Comparison of ENCODE assay signal across 16 cellular contexts in genomic region chr14:87411370-87411769, GRCh38.
DNase-seq lines count a peak whose midpoint lies in the region; ATAC-seq and TF ChIP-seq lines count a peak whose summit lies in the region.
"Had no signal": no experiment of that assay in that cellular context is flagged by ENCODE, and none has a peak within 500 bp of the region (broad histone marks: within the 10 kb centered on the region; RNA-seq: fewer than 3 reads in every experiment).

No MANE protein-coding gene starts in this region.

- H3K9me3 ChIP-seq in IMR-90 (ENCODE audit: control insufficient read depth, insufficient read depth, low read length) (peaks cover 2% of the 10 kb centered on the region; the same call in 1 of the 2 replicates), mesenchymal stem cell (ENCODE audit: control insufficient read depth, low read length) (no peaks in the 10 kb centered on the region)
- H3K9me3 ChIP-seq: A549, BE2C had no signal

- 25% methylated on average over 2 of the region's 3 CpGs; no CpG with 5 or more reads in 1 of the 2 experiments for WGBS in IMR-90 (ENCODE audit: extremely low coverage in 2 of 2, insufficient read length in 1 of 2), 2 experiments
- 94% methylated on average over 3 of the region's 3 CpGs for WGBS in mesenchymal stem cell

- no peak for TF ChIP-seq RAD21 in IMR-90 (IDR thresholded peaks at IDR 0.05; ENCODE audit: low read length)

- no peak overlapping the region for H4K5ac ChIP-seq in IMR-90 (ENCODE audit: low read depth, low read length)

- H2BK12ac ChIP-seq in mesenchymal stem cell (ENCODE audit: low read length in 2 of 2) = peak overlapping the region; percentile 7 to 66

- H4K8ac ChIP-seq in IMR-90 (ENCODE audit: low read depth in 2 of 2, low read length in 2 of 2) (no peak overlapping the region), mesenchymal stem cell (ENCODE audit: low read length) (peak overlapping the region; percentile 49)

- peaks cover 3% of the 10 kb centered on the region for H3K36me3 Mint-ChIP-seq in WTC11
- H3K36me3 Mint-ChIP-seq in stimulated activated naive B cell treated with anti-CD40 and anti-IgM and Interleukin-4, amounts not matched to agents 10 μg/mL and 1 μg/mL and 100 μg/mL, for 72 hours = no peaks in the 10 kb centered on the region
- H3K36me3 Mint-ChIP-seq: CD14-positive monocyte; CD8-positive, alpha-beta T cell had no signal

- H2BK15ac ChIP-seq in IMR-90 (ENCODE audit: low read depth, low read length) = no peak overlapping the region
- H2BK15ac ChIP-seq in mesenchymal stem cell (ENCODE audit: low read depth, poor library complexity, severe bottlenecking) = no peak overlapping the region

- no peak overlapping the region for H3K4ac ChIP-seq in IMR-90 (ENCODE audit: low read depth, low read length)
- no peak overlapping the region for H3K4ac ChIP-seq in mesenchymal stem cell (ENCODE audit: low read depth in 1 of 2, low read length in 2 of 2)

- no peak overlapping the region for H3K9ac ChIP-seq in IMR-90 (ENCODE audit: low read depth, low read length)
- H3K9ac ChIP-seq in mesenchymal stem cell (ENCODE audit: low read length) = no peak overlapping the region

- intact Hi-C loops in IMR-90 (cut with micrococcal nuclease) = loop anchor here (1.0 kb wide), 1 partner anchor 34 kb away; no protein-coding TSS in a partner anchor

- H3K18ac ChIP-seq in IMR-90 (ENCODE audit: low read depth, low read length) (no peak overlapping the region), mesenchymal stem cell (ENCODE audit: low read depth in 1 of 2, low read length in 2 of 2) (no peak overlapping the region)

- H3K27me3 ChIP-seq in IMR-90 (ENCODE audit: control insufficient read depth, insufficient read depth, low read length) (no peaks in the 10 kb centered on the region), mesenchymal stem cell (ENCODE audit: control insufficient read depth in 1 of 2, insufficient read depth in 1 of 2, low read length in 2 of 2) (no peaks in the 10 kb centered on the region)
- H3K27me3 ChIP-seq: BE2C had no signal

- H3K9me1 ChIP-seq in IMR-90 (ENCODE audit: insufficient read depth, low read length) = no peaks in the 10 kb centered on the region

- ATAC-seq in IMR-90 (ENCODE audit: low read depth) (no peak), WTC11 (peak; percentile 43; the same call in 1 of the 2 replicates), GM21717 (IDR thresholded peaks at IDR 0.05; ENCODE audit: unreplicated experiment) (no peak)
- no peak for ATAC-seq in stimulated activated naive B cell treated with anti-CD40 and anti-IgM and Interleukin-4, amounts not matched to agents 10 μg/mL and 1 μg/mL and 100 μg/mL, for 72 hours (replicated peaks)
- ATAC-seq: A549; CD8-positive, alpha-beta T cell had no signal

- H2BK20ac ChIP-seq in IMR-90 (ENCODE audit: low read depth, low read length) = no peak overlapping the region

- in situ Hi-C loops in IMR-90 (cut with MboI; ENCODE audit: low sequenced_read_pairs) = no loop called here

- POLR2A ChIA-PET in IMR-90 (lab: Charles Lee; ENCODE audit: unreplicated experiment) = no interaction called here
- POLR2A ChIA-PET in WTC11 (lab: Charles Lee) = interaction anchor here (0.5 kb wide), 1 partner anchor 340 kb away, joined by 3 read pairs; no protein-coding TSS in a partner anchor

- CTCF ChIA-PET in IMR-90 (lab: Yijun Ruan, JAX) = no interaction called here
- CTCF ChIA-PET in WTC11 (lab: Charles Lee) = no interaction called here

- H3K4me3 ChIP-seq in IMR-90 (ENCODE audit: insufficient read depth, low read depth, low read length) (no peak overlapping the region), mesenchymal stem cell (ENCODE audit: insufficient read depth in 1 of 2, low read depth in 1 of 2, low read length in 2 of 2) (no peak overlapping the region)
- H3K4me3 ChIP-seq: A549 had no signal

- no peaks in the 10 kb centered on the region for H3K4me1 ChIP-seq in IMR-90 (ENCODE audit: control insufficient read depth, insufficient read depth, low read length)
- H3K4me1 ChIP-seq in mesenchymal stem cell (ENCODE audit: control insufficient read depth, insufficient read depth, low read depth, low read length) = peaks cover 1% of the 10 kb centered on the region
- H3K4me1 ChIP-seq: A549, BE2C had no signal

- H3K36me3 ChIP-seq in IMR-90 (ENCODE audit: control insufficient read depth, insufficient read depth, low read length) (no peaks in the 10 kb centered on the region), mesenchymal stem cell (ENCODE audit: control insufficient read depth in 1 of 2, insufficient read depth in 2 of 2, low read depth in 1 of 2, low read length in 2 of 2) (no peaks in the 10 kb centered on the region)
- H3K36me3 ChIP-seq: BE2C had no signal

- no peaks in the 10 kb centered on the region for H4K20me1 ChIP-seq in IMR-90 (ENCODE audit: insufficient read depth, low read length)

- TF ChIP-seq POLR2A in IMR-90 (IDR thresholded peaks at IDR 0.05; ENCODE audit: low read depth, low read length) = no peak

- H3K79me1 ChIP-seq in IMR-90 (ENCODE audit: low read depth in 1 of 2, low read length in 2 of 2) (no peaks in the 10 kb centered on the region), mesenchymal stem cell (replicated peaks; ENCODE audit: low read length, poor library complexity, severe bottlenecking) (no peaks in the 10 kb centered on the region)

- H4K91ac ChIP-seq in IMR-90 (ENCODE audit: insufficient read depth, low read depth, low read length) (no peak overlapping the region), mesenchymal stem cell (ENCODE audit: low read length) (no peak overlapping the region)

- H3K56ac ChIP-seq in IMR-90 (ENCODE audit: extremely low read depth, insufficient read depth, low read length) = no peak overlapping the region

- H3K4me2 ChIP-seq in IMR-90 (ENCODE audit: low read depth, low read length) = no peak overlapping the region
- no peak overlapping the region for H3K4me2 ChIP-seq in mesenchymal stem cell (ENCODE audit: low read length, poor library complexity, severe bottlenecking)
- H3K4me2 ChIP-seq: A549 had no signal

- no peak overlapping the region for H3K27ac Mint-ChIP-seq in WTC11
- no peak overlapping the region for H3K27ac Mint-ChIP-seq in stimulated activated naive B cell treated with anti-CD40 and anti-IgM and Interleukin-4, amounts not matched to agents 10 μg/mL and 1 μg/mL and 100 μg/mL, for 72 hours
- H3K27ac Mint-ChIP-seq: CD14-positive monocyte; CD8-positive, alpha-beta T cell had no signal

- no peaks in the 10 kb centered on the region; the same call in 1 of the 2 replicates for H3K27me3 Mint-ChIP-seq in WTC11 (ENCODE audit: low read depth)
- H3K27me3 Mint-ChIP-seq in stimulated activated naive B cell treated with anti-CD40 and anti-IgM and Interleukin-4, amounts not matched to agents 10 μg/mL and 1 μg/mL and 100 μg/mL, for 72 hours = no peaks in the 10 kb centered on the region

- dilution Hi-C loops in IMR-90 (cut with HindIII; ENCODE audit: low sequenced_read_pairs, unreplicated experiment) = no loop called here

- H2BK120ac ChIP-seq in IMR-90 (ENCODE audit: low read depth, low read length) (no peak overlapping the region), mesenchymal stem cell (ENCODE audit: low read depth, low read length) (no peak overlapping the region)

- peaks cover 8% of the 10 kb centered on the region for H3K9me3 Mint-ChIP-seq in WTC11
- H3K9me3 Mint-ChIP-seq in stimulated activated naive B cell treated with anti-CD40 and anti-IgM and Interleukin-4, amounts not matched to agents 10 μg/mL and 1 μg/mL and 100 μg/mL, for 72 hours = peaks cover under 1 to 4% of the 10 kb centered on the region in 2 donors

- TF ChIP-seq CTCF in IMR-90 (conservative IDR thresholded peaks at IDR 0.05; ENCODE audit: low read depth, low read length) (no peak), WTC11 (IDR thresholded peaks at IDR 0.05) (no peak)

- H3K4me1 Mint-ChIP-seq in WTC11 = peaks cover 17% of the 10 kb centered on the region
- H3K4me1 Mint-ChIP-seq in stimulated activated naive B cell treated with anti-CD40 and anti-IgM and Interleukin-4, amounts not matched to agents 10 μg/mL and 1 μg/mL and 100 μg/mL, for 72 hours = no peaks in the 10 kb centered on the region
- H3K4me1 Mint-ChIP-seq: CD14-positive monocyte had no signal

- no peak overlapping the region for H2AK9ac ChIP-seq in IMR-90 (replicated peaks; ENCODE audit: low read depth, low read length, poor library complexity)

- DNase-seq in IMR-90 = no peak
- no peak for DNase-seq in WTC11 (ENCODE audit: low spot score)
- no peak for DNase-seq in mesenchymal stem cell
- no peak for DNase-seq in hypothalamus (lab: John Stamatoyannopoulos, UW)
- no peak for DNase-seq in stimulated activated naive B cell treated with anti-CD40 and anti-IgM and Interleukin-4, amounts not matched to agents 10 μg/mL and 1 μg/mL and 100 μg/mL, for 72 hours
- DNase-seq: BE2C; CD8-positive, alpha-beta T cell; COR-L47; DMS153; DMS79 treated with DMSO at 0.1 percent for 48 hours; EL; GDM1 had no signal

- H3K27ac ChIP-seq in IMR-90 (ENCODE audit: insufficient read depth, low read length) (no peak overlapping the region), mesenchymal stem cell (ENCODE audit: low read length, poor library complexity, severe bottlenecking) (no peak overlapping the region)
- H3K27ac ChIP-seq: A549, HL-60 had no signal

- H2AK5ac ChIP-seq in IMR-90 (ENCODE audit: low read depth, low read length) (no peak overlapping the region), mesenchymal stem cell (ENCODE audit: low read length, severe bottlenecking) (peak overlapping the region; percentile 19)

- H3K23ac ChIP-seq in IMR-90 (ENCODE audit: low read depth, low read length) = no peak overlapping the region
- H3K23ac ChIP-seq in mesenchymal stem cell (ENCODE audit: low read length in 2 of 2) = no peak overlapping the region

- H2AFZ ChIP-seq in IMR-90 (replicated peaks; ENCODE audit: low read length, poor library complexity) (peak overlapping the region; percentile 76), mesenchymal stem cell (ENCODE audit: low read depth, low read length) (no peak overlapping the region)

- no peak overlapping the region for H3K4me3 Mint-ChIP-seq in WTC11
- H3K4me3 Mint-ChIP-seq in stimulated activated naive B cell treated with anti-CD40 and anti-IgM and Interleukin-4, amounts not matched to agents 10 μg/mL and 1 μg/mL and 100 μg/mL, for 72 hours = no peak overlapping the region
- H3K4me3 Mint-ChIP-seq: CD14-positive monocyte; CD8-positive, alpha-beta T cell had no signal

- no TSS peak for BruUV-seq in IMR-90 (replicated peaks; lab: Mats Ljungman, UMichigan)

- H2BK5ac ChIP-seq in IMR-90 (ENCODE audit: low read depth, low read length, poor library complexity, severe bottlenecking) (no peak overlapping the region), mesenchymal stem cell (ENCODE audit: low read depth, low read length, poor library complexity, severe bottlenecking) (no peak overlapping the region)

- no peak overlapping the region for H3K14ac ChIP-seq in IMR-90 (replicated peaks; ENCODE audit: low read depth, low read length)
- no peak overlapping the region for H3K14ac ChIP-seq in mesenchymal stem cell (ENCODE audit: low read length in 2 of 2)

TF ChIP-seq in IMR-90, 13 proteins besides CTCF, POLR2A, EP300 and RAD21 (continues in another document):
- TF ChIP-seq CEBPB (IDR thresholded peaks at IDR 0.05; ENCODE audit: low read depth, low read length) (no peak), BHLHE40 (IDR thresholded peaks at IDR 0.05; ENCODE audit: low read depth, low read length) (no peak)

TF ChIP-seq in WTC11, 78 proteins besides CTCF, POLR2A, EP300 and RAD21 (continues in another document):
- TF ChIP-seq SMAD4 (CRISPR knock-in tag; IDR thresholded peaks at IDR 0.05) (no peak), OVOL2 (CRISPR knock-in tag; IDR thresholded peaks at IDR 0.05; ENCODE audit: borderline replicate concordance) (no peak), CBFB (CRISPR knock-in tag; IDR thresholded peaks at IDR 0.05; ENCODE audit: low read depth) (no peak)
